22 cellular contexts compared by ENCODE assay signal in genomic region chr5:45105491-45105994, GRCh38.
"Had no signal": no experiment of that assay in that cellular context is flagged by ENCODE, and none has a peak within 500 bp of the region (broad histone marks: within the 10 kb centered on the region; RNA-seq: fewer than 3 reads in every experiment).

No MANE protein-coding gene starts in this region.

- H3K27me3 ChIP-seq: Peyer's patch had no signal

- H3K27ac ChIP-seq: PC-9, Peyer's patch, SJCRH30 had no signal

- FAIRE-seq: HepG2 had no signal

- ATAC-seq: HepG2, Right ventricle myocardium inferior, SK-N-SH treated with all-trans-retinoic acid at 6 μM for 48 hours had no signal

- H3K36me3 ChIP-seq: Peyer's patch, SJCRH30 had no signal

- H3K4me2 ChIP-seq: PC-9 had no signal

- H2AFZ ChIP-seq: PC-9 had no signal

- DNase-seq: IMR-90, MV-4-11, NCI-H1048, NCI-H1105, NCI-H1417, NCI-H1436 treated with DMSO at 0.1 percent for 48 hours, NCI-H1694, NCI-H187 treated with DMSO at 0.1 percent for 48 hours, NCI-H2029 treated with DMSO at 0.1 percent for 48 hours, NCI-H2171 treated with DMSO at 0.1 percent for 48 hours, NCI-H345, NCI-H446 treated with DMSO at 0.1 percent for 48 hours, NCI-H524, NCI-H69, NCI-H774, PC-9, Peyer's patch, SHP77 treated with DMSO at 0.1 percent for 48 hours, SJCRH30 had no signal

- H3K4me3 ChIP-seq: PC-9, Peyer's patch, SJCRH30 had no signal

- H3K4me1 ChIP-seq: Peyer's patch, SJCRH30 had no signal

- H3K9me3 ChIP-seq: Peyer's patch, SJCRH30 had no signal
